1 cellular context compared by ENCODE assay signal in genomic region chr5:180641566-180641900, GRCh38.
TF ChIP-seq lines count a peak whose summit lies in the region.

No MANE protein-coding gene starts in this region.

TF ChIP-seq in SK-N-SH, 30 proteins besides CTCF, POLR2A, EP300 and RAD21 (continued from another document):
- no peak for TF ChIP-seq MAX (IDR thresholded peaks at IDR 0.05; ENCODE audit: low read depth)
- no peak for TF ChIP-seq MEF2A (IDR thresholded peaks at IDR 0.05; ENCODE audit: borderline replicate concordance, low read depth)
- no peak for TF ChIP-seq PBX3 (IDR thresholded peaks at IDR 0.05)
- no peak for TF ChIP-seq TEAD4 (IDR thresholded peaks at IDR 0.05; ENCODE audit: borderline replicate concordance, insufficient read depth)
- TF ChIP-seq TCF12 (IDR thresholded peaks at IDR 0.05): no peak
- no peak for TF ChIP-seq ELF1 (IDR thresholded peaks at IDR 0.05)
- TF ChIP-seq GABPA (IDR thresholded peaks at IDR 0.05; ENCODE audit: low read depth): no peak
- no peak for TF ChIP-seq FOXJ3 (CRISPR knock-in tag; IDR thresholded peaks at IDR 0.05)
- no peak for TF ChIP-seq ZBTB33 (IDR thresholded peaks at IDR 0.05; ENCODE audit: borderline replicate concordance, low read depth)
- TF ChIP-seq YY1 (IDR thresholded peaks at IDR 0.05; ENCODE audit: low read depth): no peak
- no peak for TF ChIP-seq SIN3A (IDR thresholded peaks at IDR 0.05; ENCODE audit: borderline replicate concordance, low read depth, low read length)
- TF ChIP-seq NFIC (IDR thresholded peaks at IDR 0.05; ENCODE audit: borderline replicate concordance): no peak
- TF ChIP-seq GATA2 (CRISPR knock-in tag; IDR thresholded peaks at IDR 0.05): no peak
- no peak for TF ChIP-seq RXRA (IDR thresholded peaks at IDR 0.05; ENCODE audit: borderline replicate concordance, low read depth)
- no peak for TF ChIP-seq USF1 (IDR thresholded peaks at IDR 0.05; ENCODE audit: borderline replicate concordance, low read depth)
